22 cellular contexts compared by ENCODE assay signal in the genomic region with DNA sequence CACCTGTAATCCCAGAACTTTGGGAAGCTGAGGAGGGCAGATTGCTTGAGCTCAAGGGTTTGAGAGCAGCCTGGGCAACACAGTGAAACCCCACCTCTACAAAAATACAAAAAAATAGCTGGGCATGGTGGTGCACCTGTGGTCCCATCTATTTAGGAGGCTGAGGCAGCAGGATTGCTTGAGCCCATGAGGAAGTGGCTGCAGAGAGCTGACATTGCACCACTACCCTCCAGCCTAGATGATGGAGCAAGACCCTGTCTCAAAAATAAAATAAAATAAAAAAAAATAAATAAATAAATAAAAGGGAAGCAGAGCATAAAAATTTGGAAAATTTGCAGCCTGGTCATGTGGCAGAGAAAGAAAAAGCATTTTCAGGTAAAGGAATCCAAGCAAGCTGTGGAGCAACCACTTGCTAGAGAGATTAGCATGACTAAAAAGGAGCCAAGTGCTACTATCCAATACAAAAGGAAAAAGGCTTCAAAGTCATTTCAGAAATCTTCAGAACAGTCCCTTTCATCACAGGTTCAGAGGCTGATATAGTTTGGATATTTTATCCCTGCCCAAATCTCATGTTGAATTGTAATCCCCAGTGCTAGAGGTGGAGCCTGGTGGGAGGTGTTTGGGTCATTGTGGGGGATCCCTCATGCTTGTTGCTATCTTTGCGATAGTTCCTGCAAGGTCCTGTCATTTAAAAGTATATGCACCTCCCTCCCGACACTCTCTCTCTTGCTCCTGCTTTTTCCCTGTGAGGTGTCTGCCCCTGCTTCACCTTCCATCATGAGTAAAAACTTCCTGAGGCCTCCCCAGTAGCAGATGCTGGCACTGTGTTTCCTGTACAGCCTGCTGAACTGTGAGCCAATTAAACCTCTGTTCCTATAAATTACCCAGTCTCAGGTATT.
"Had no signal": no experiment of that assay in that cellular context is flagged by ENCODE, and none has a peak within 500 bp of the region (broad histone marks: within the 10 kb centered on the region; RNA-seq: fewer than 3 reads in every experiment).

No MANE protein-coding gene starts in this region.

- H3K27me3 ChIP-seq: body of pancreas, sigmoid colon, spleen, thyroid gland had no signal

- H3K27me3 Mint-ChIP-seq: activated CD4-positive, alpha-beta memory T cell treated with anti-CD3 and anti-CD28 coated beads for 36 hours had no signal

- H3K4me1 ChIP-seq: body of pancreas, left ventricle myocardium inferior, sigmoid colon, spleen, thyroid gland had no signal

- ATAC-seq: body of pancreas had no signal

- H3K27ac ChIP-seq: body of pancreas, left ventricle myocardium inferior, sigmoid colon, spleen, thyroid gland had no signal

- H3K9me3 Mint-ChIP-seq: activated CD4-positive, alpha-beta memory T cell treated with anti-CD3 and anti-CD28 coated beads for 36 hours; activated naive CD8-positive, alpha-beta T cell treated with anti-CD3 and anti-CD28 coated beads, Interleukin-2, amount 10 ng/mL, durations not matched to agents 7 days and 5 days; activated T-helper 2 cell treated with anti-CD3 and anti-CD28 coated beads, Interferon-gamma antibody, Interleukin-2, Interleukin-4, amounts not matched to agents 10 μg/mL and 5 μg/mL and 100 μg/mL, durations not matched to agents 14 hours and 24 hours and 36 hours; stimulated activated naive B cell treated with anti-CD40 and anti-IgM and Interleukin-4, amounts not matched to agents 10 μg/mL and 1 μg/mL and 100 μg/mL, for 72 hours had no signal

- H3K4me1 Mint-ChIP-seq: activated naive CD8-positive, alpha-beta T cell treated with anti-CD3 and anti-CD28 coated beads, Interleukin-2, amount 10 ng/mL, durations not matched to agents 7 days and 5 days; immature natural killer cell; nephron progenitor cell; stimulated activated naive B cell treated with anti-CD40 and anti-IgM and Interleukin-4, amounts not matched to agents 10 μg/mL and 1 μg/mL and 100 μg/mL, for 72 hours had no signal

- DNase-seq: activated CD4-positive, alpha-beta memory T cell treated with anti-CD3 and anti-CD28 coated beads for 36 hours; activated CD4-positive, alpha-beta T cell treated with anti-CD3 and anti-CD28 coated beads for 4 hours; activated naive CD4-positive, alpha-beta T cell treated with Interleukin-2 at 50 U/mL for 16 hours; activated naive CD8-positive, alpha-beta T cell treated with anti-CD3 and anti-CD28 coated beads, Interleukin-2, amount 10 ng/mL, durations not matched to agents 7 days and 5 days; activated T-cell treated with anti-CD3 and anti-CD28 coated beads for 4 hours; body of pancreas; caudate nucleus; foreskin melanocyte; glutamatergic neuron; hippocampal formation; immature natural killer cell; kidney glomerular epithelial cell; left ventricle myocardium inferior; nephron progenitor cell; occipital lobe; posterior cingulate gyrus; sigmoid colon; spleen; stimulated activated CD4-positive, alpha-beta T cell treated with anti-CD3 and anti-CD28 coated beads, Interleukin-4, amount 100 ng/mL, for 4 hours; stimulated activated naive B cell treated with anti-CD40 and anti-IgM and Interleukin-4, amounts not matched to agents 10 μg/mL and 1 μg/mL and 100 μg/mL, for 72 hours; thyroid gland had no signal

- H3K4me3 Mint-ChIP-seq: activated CD4-positive, alpha-beta memory T cell treated with anti-CD3 and anti-CD28 coated beads for 36 hours; activated naive CD8-positive, alpha-beta T cell treated with anti-CD3 and anti-CD28 coated beads, Interleukin-2, amount 10 ng/mL, durations not matched to agents 7 days and 5 days; immature natural killer cell; nephron progenitor cell; stimulated activated naive B cell treated with anti-CD40 and anti-IgM and Interleukin-4, amounts not matched to agents 10 μg/mL and 1 μg/mL and 100 μg/mL, for 72 hours had no signal

- H3K4me3 ChIP-seq: body of pancreas, left ventricle myocardium inferior, sigmoid colon, spleen, thyroid gland had no signal

- H3K27ac Mint-ChIP-seq: activated CD4-positive, alpha-beta memory T cell treated with anti-CD3 and anti-CD28 coated beads for 36 hours; activated naive CD8-positive, alpha-beta T cell treated with anti-CD3 and anti-CD28 coated beads, Interleukin-2, amount 10 ng/mL, durations not matched to agents 7 days and 5 days; activated T-helper 2 cell treated with anti-CD3 and anti-CD28 coated beads, Interferon-gamma antibody, Interleukin-2, Interleukin-4, amounts not matched to agents 10 μg/mL and 5 μg/mL and 100 μg/mL, durations not matched to agents 14 hours and 24 hours and 36 hours; nephron progenitor cell; stimulated activated naive B cell treated with anti-CD40 and anti-IgM and Interleukin-4, amounts not matched to agents 10 μg/mL and 1 μg/mL and 100 μg/mL, for 72 hours had no signal

- H3K36me3 ChIP-seq: left ventricle myocardium inferior, sigmoid colon, spleen, thyroid gland had no signal

- H3K9me3 ChIP-seq: body of pancreas, sigmoid colon, spleen, thyroid gland had no signal

- H3K36me3 Mint-ChIP-seq: activated CD4-positive, alpha-beta memory T cell treated with anti-CD3 and anti-CD28 coated beads for 36 hours; activated naive CD8-positive, alpha-beta T cell treated with anti-CD3 and anti-CD28 coated beads, Interleukin-2, amount 10 ng/mL, durations not matched to agents 7 days and 5 days; immature natural killer cell had no signal
